ENCODE assay signal across 14 cellular contexts in genomic region chr11:12094872-12095800, GRCh38. TPM values are rescaled to one million over a fixed set of nuclear protein-coding genes. Genes with fewer than 3 reads are reported as not detected.
A peak's percentile ranks its signal among the peaks of the same experiment; 100 is the strongest.
DNase-seq lines count a peak whose midpoint lies in the region; ATAC-seq and TF ChIP-seq lines count a peak whose summit lies in the region.
"Had no signal": no experiment of that assay in that cellular context is flagged by ENCODE, and none has a peak within 500 bp of the region (broad histone marks: within the 10 kb centered on the region; RNA-seq: fewer than 3 reads in every experiment).

No MANE protein-coding gene starts in this region.

- no peaks in the 10 kb centered on the region for H3K9me3 ChIP-seq in cardiac muscle cell (ENCODE audit: low read depth)
- H3K9me3 ChIP-seq: thoracic aorta had no signal

- DNase-seq in cardiac muscle cell (ENCODE audit: low read depth in 1 of 2, low spot score in 1 of 2) (peak in 1 of 2 donors; percentile 42), cardiac septum (ENCODE audit: low spot score) (no peak), UCSD-AML1 (lab: John Stamatoyannopoulos, UW; ENCODE audit: unreplicated experiment) (peak; percentile 49), left colon (peak; percentile 78 to 89), putamen (ENCODE audit: low spot score) (no peak), NCI-H1694 (lab: John Stamatoyannopoulos, UW) (no peak), hippocampal formation (lab: John Stamatoyannopoulos, UW) (no peak)
- DNase-seq: activated B cell treated with CpG ODN at 0.5 μM for 24 hours, GF-D8, natural killer cell, NCI-H524 had no signal

- peak; percentile 59 for ATAC-seq in left colon
- ATAC-seq in GM18858 (IDR thresholded peaks at IDR 0.05; ENCODE audit: unreplicated experiment), result no peak
- ATAC-seq: left lobe of liver, natural killer cell had no signal

- H3K4me3 ChIP-seq in cardiac muscle cell, result no peak overlapping the region
- H3K4me3 ChIP-seq: thoracic aorta had no signal

- H3K4me1 ChIP-seq in cardiac muscle cell (ENCODE audit: low read depth), result peaks cover 29% of the 10 kb centered on the region

- no peak for TF ChIP-seq CTCF in cardiac muscle cell (IDR thresholded peaks at IDR 0.05; ENCODE audit: low read depth, low read length)

- H3K27ac ChIP-seq in cardiac muscle cell, result peak overlapping the region; percentile 34
- H3K27ac ChIP-seq: thoracic aorta had no signal

- intact Hi-C loops in cardiac septum (cut with DNase I) (no loop called here), left colon (cut with DNase I, micrococcal nuclease) (no loop called here)

- no peaks in the 10 kb centered on the region for H3K27me3 ChIP-seq in cardiac muscle cell

- H3K36me3 ChIP-seq in cardiac muscle cell, result no peaks in the 10 kb centered on the region
- H3K36me3 ChIP-seq: thoracic aorta had no signal

RNA-seq across cellular contexts. Expression of gene MICAL2, which starts 15.3 kb away (rescaled TPM):
- total RNA-seq in cardiac muscle cell, result 123 and 178 TPM in 2 replicates
- polyA plus RNA-seq in cardiac muscle cell, result 153 and 191 TPM in 2 replicates
- total RNA-seq in cardiac septum, result 98.7 TPM
- 100 to 1,000 TPM; 268 to 361 TPM for total RNA-seq in left colon

Comparison
In these comparisons a context has a peak if more than half of its experiments do, and no peak if none do; other contexts are left out.
1. DNase-seq: peak in UCSD-AML1 (single experiment) and left colon (2 of 2); none in cardiac septum (single experiment), putamen (single experiment), NCI-H1694 (single experiment) and hippocampal formation (0 of 2).